In genomic region chr18:3061581-3062416, GRCh38 we compare ENCODE assay signal across 11 cellular contexts. TPM values are rescaled to one million over a fixed set of nuclear protein-coding genes. Genes with fewer than 3 reads are reported as not detected.
DNase-seq lines count a peak whose midpoint lies in the region; ATAC-seq and TF ChIP-seq lines count a peak whose summit lies in the region.
"Had no signal": no experiment of that assay in that cellular context is flagged by ENCODE, and none has a peak within 500 bp of the region (broad histone marks: within the 10 kb centered on the region; RNA-seq: fewer than 3 reads in every experiment).

No MANE protein-coding gene starts in this region.

- H3K27me3 Mint-ChIP-seq in activated naive CD4-positive, alpha-beta T cell treated with anti-CD3 and anti-CD28 coated beads, Interleukin-2, amount 50 U/mL, for 24 hours = no peaks in the 10 kb centered on the region
- peaks cover 10% of the 10 kb centered on the region for H3K27me3 Mint-ChIP-seq in neural progenitor cell (ENCODE audit: insufficient read depth, low read depth)

- DNase-seq in DND-41 (peak; percentile 32), KG1 (lab: John Stamatoyannopoulos, UW) (peak; percentile 40), neural progenitor cell (ENCODE audit: low spot score) (no peak), foreskin melanocyte (no peak), iPS-NIHi7 (ENCODE audit: extremely low spot score) (no peak)
- DNase-seq: esophagus squamous epithelium had no signal

- H2AFZ ChIP-seq in DND-41 (ENCODE audit: low read depth, low read length) (no peak overlapping the region), neural progenitor cell (replicated peaks) (no peak overlapping the region)

- peak; percentile 38 for ATAC-seq in DND-41 (ENCODE audit: insufficient read depth, low read depth)
- no peak for ATAC-seq in GM18519 (IDR thresholded peaks at IDR 0.05; ENCODE audit: low FRiP score, unreplicated experiment)
- ATAC-seq in esophagus mucosa = no peak

- H3K4me2 ChIP-seq in DND-41 (ENCODE audit: insufficient read depth, low read length) (no peak overlapping the region), neural progenitor cell (no peak overlapping the region)

- H3K9me3 Mint-ChIP-seq in activated naive CD4-positive, alpha-beta T cell treated with anti-CD3 and anti-CD28 coated beads, Interleukin-2, amount 50 U/mL, for 24 hours = no peaks in the 10 kb centered on the region
- H3K9me3 Mint-ChIP-seq in neural progenitor cell = no peaks in the 10 kb centered on the region

- H3K36me3 ChIP-seq in DND-41 (ENCODE audit: insufficient read depth, low read length) (no peaks in the 10 kb centered on the region), neural progenitor cell (no peaks in the 10 kb centered on the region)
- H3K36me3 ChIP-seq: esophagus squamous epithelium, tibial nerve had no signal

- H3K27ac Mint-ChIP-seq in activated naive CD4-positive, alpha-beta T cell treated with anti-CD3 and anti-CD28 coated beads, Interleukin-2, amount 50 U/mL, for 24 hours = peak overlapping the region; percentile 98
- peak overlapping the region; percentile 46 for H3K27ac Mint-ChIP-seq in neural progenitor cell

- peak overlapping the region; percentile 42; the same call in 1 of the 2 replicates for H3K27ac ChIP-seq in DND-41 (ENCODE audit: low read length)
- H3K27ac ChIP-seq in neural progenitor cell = no peak overlapping the region
- H3K27ac ChIP-seq: parathyroid adenoma had no signal

- peaks cover under 1% of the 10 kb centered on the region for H3K36me3 Mint-ChIP-seq in activated naive CD4-positive, alpha-beta T cell treated with anti-CD3 and anti-CD28 coated beads, Interleukin-2, amount 50 U/mL, for 24 hours
- H3K36me3 Mint-ChIP-seq in neural progenitor cell = no peaks in the 10 kb centered on the region

- peaks cover 39% of the 10 kb centered on the region for H3K4me1 ChIP-seq in DND-41 (ENCODE audit: insufficient read depth, low read length)
- peaks cover 6% of the 10 kb centered on the region for H3K4me1 ChIP-seq in neural progenitor cell
- H3K4me1 ChIP-seq: parathyroid adenoma had no signal

- H3K9me3 ChIP-seq in DND-41 (ENCODE audit: insufficient read depth, low read length, severe bottlenecking) (no peaks in the 10 kb centered on the region), neural progenitor cell (ENCODE audit: low read depth) (no peaks in the 10 kb centered on the region)
- H3K9me3 ChIP-seq: esophagus squamous epithelium, tibial nerve had no signal

- no peaks in the 10 kb centered on the region for H3F3A ChIP-seq in neural progenitor cell (ENCODE audit: low read depth)

- H3K79me2 ChIP-seq in DND-41 (ENCODE audit: insufficient read depth, low read length) (no peaks in the 10 kb centered on the region), neural progenitor cell (ENCODE audit: low read depth) (no peaks in the 10 kb centered on the region)
- H3K79me2 ChIP-seq: parathyroid adenoma had no signal

- H3K27me3 ChIP-seq in DND-41 (ENCODE audit: insufficient read depth, low read length, poor library complexity) (no peaks in the 10 kb centered on the region), neural progenitor cell (no peaks in the 10 kb centered on the region)
- H3K27me3 ChIP-seq: tibial nerve had no signal

- H4K20me1 ChIP-seq in DND-41 (ENCODE audit: insufficient read depth, low read length) (no peaks in the 10 kb centered on the region), neural progenitor cell (ENCODE audit: low read depth) (no peaks in the 10 kb centered on the region)

- H3K4me1 Mint-ChIP-seq in activated naive CD4-positive, alpha-beta T cell treated with anti-CD3 and anti-CD28 coated beads, Interleukin-2, amount 50 U/mL, for 24 hours = peaks cover 69% of the 10 kb centered on the region
- H3K4me1 Mint-ChIP-seq in neural progenitor cell = peaks cover 19% of the 10 kb centered on the region

- H3K9ac ChIP-seq in DND-41 (ENCODE audit: low read depth, low read length) (no peak overlapping the region), neural progenitor cell (no peak overlapping the region)
- H3K9ac ChIP-seq: parathyroid adenoma had no signal

- peak overlapping the region; percentile 74 for H3K4me3 Mint-ChIP-seq in activated naive CD4-positive, alpha-beta T cell treated with anti-CD3 and anti-CD28 coated beads, Interleukin-2, amount 50 U/mL, for 24 hours
- H3K4me3 Mint-ChIP-seq in neural progenitor cell = no peak overlapping the region

- TF ChIP-seq CTCF in DND-41 (IDR thresholded peaks at IDR 0.05; ENCODE audit: borderline replicate concordance, extremely low read depth, low read length, poor library complexity, severe bottlenecking) (no peak), neural progenitor cell (IDR thresholded peaks at IDR 0.05) (no peak)

- no peak overlapping the region for H3K4me3 ChIP-seq in DND-41 (ENCODE audit: low read depth in 1 of 2, low read length in 2 of 2)
- no peak overlapping the region for H3K4me3 ChIP-seq in neural progenitor cell
- H3K4me3 ChIP-seq: tibial nerve had no signal

RNA-seq across cellular contexts. Expression of gene LPIN2, which starts 48.9 kb away (rescaled TPM):
- total RNA-seq in neural progenitor cell (ENCODE audit: low replicate concordance) (32.1 and 35.5 TPM in 2 replicates), esophagus mucosa (6.9 TPM)

Comparison
In these comparisons a context has a peak if more than half of its experiments do, and no peak if none do; other contexts are left out.
1. DNase-seq: peak in DND-41 (single experiment) and KG1 (single experiment); none in neural progenitor cell (single experiment), foreskin melanocyte (single experiment) and iPS-NIHi7 (single experiment).